Comparison of ENCODE assay signal across 16 cellular contexts in the genomic region with DNA sequence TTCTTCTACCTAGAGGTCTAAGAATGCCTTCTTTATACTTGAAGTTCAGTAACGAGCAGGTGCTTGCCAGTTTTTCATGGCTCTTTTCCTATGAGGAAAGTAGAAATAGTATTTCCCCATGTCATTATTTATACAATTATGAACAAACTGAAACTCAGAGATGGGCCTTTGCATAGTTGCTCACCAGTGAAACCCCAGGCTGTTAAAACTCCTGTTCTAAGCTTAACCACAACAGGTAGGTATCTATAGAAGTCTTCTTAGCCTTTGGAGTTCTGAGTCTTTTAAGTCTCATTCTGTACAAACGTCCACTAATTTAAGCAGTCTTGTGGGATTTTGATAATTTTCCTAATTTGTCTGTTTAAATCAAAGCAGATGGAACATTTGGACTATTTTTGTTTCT.
DNase-seq lines count a peak whose midpoint lies in the region; ATAC-seq and TF ChIP-seq lines count a peak whose summit lies in the region.
"Had no signal": no experiment of that assay in that cellular context is flagged by ENCODE, and none has a peak within 500 bp of the region (broad histone marks: within the 10 kb centered on the region; RNA-seq: fewer than 3 reads in every experiment).

No MANE protein-coding gene starts in this region.

- peak overlapping the region; percentile 41 for H3K27ac Mint-ChIP-seq in activated naive CD8-positive, alpha-beta T cell
- no peak overlapping the region for H3K27ac Mint-ChIP-seq in activated naive CD8-positive, alpha-beta T cell treated with anti-CD3 and anti-CD28 coated beads, Interleukin-2, amount 50 U/mL, for 24 hours
- no peak overlapping the region for H3K27ac Mint-ChIP-seq in chondrocyte (ENCODE audit: unreplicated experiment)
- no peak overlapping the region for H3K27ac Mint-ChIP-seq in endothelial cell (ENCODE audit: unreplicated experiment)
- H3K27ac Mint-ChIP-seq: activated CD4-positive, alpha-beta memory T cell treated with anti-CD3 and anti-CD28 coated beads, Interleukin-2, amount 10 ng/mL, durations not matched to agents 7 days and 5 days had no signal

- ATAC-seq in activated naive CD8-positive, alpha-beta T cell treated with anti-CD3 and anti-CD28 coated beads, Interleukin-2, amount 50 U/mL, for 24 hours: no peak
- peak; percentile 70 for ATAC-seq in GM21526 (IDR thresholded peaks at IDR 0.05; ENCODE audit: low FRiP score, unreplicated experiment)
- peak; percentile 70 for ATAC-seq in HG03066 (IDR thresholded peaks at IDR 0.05; ENCODE audit: low read depth, unreplicated experiment)
- ATAC-seq: CD8-positive, alpha-beta T cell; right lobe of liver had no signal

- H3K4me1 Mint-ChIP-seq in activated naive CD8-positive, alpha-beta T cell (ENCODE audit: low read depth): peaks cover 24% of the 10 kb centered on the region
- H3K4me1 Mint-ChIP-seq in activated naive CD8-positive, alpha-beta T cell treated with anti-CD3 and anti-CD28 coated beads, Interleukin-2, amount 50 U/mL, for 24 hours: peaks cover 8% of the 10 kb centered on the region
- H3K4me1 Mint-ChIP-seq in chondrocyte (ENCODE audit: low read depth): no peaks in the 10 kb centered on the region
- H3K4me1 Mint-ChIP-seq in endothelial cell (ENCODE audit: unreplicated experiment): no peaks in the 10 kb centered on the region
- H3K4me1 Mint-ChIP-seq: activated CD4-positive, alpha-beta memory T cell treated with anti-CD3 and anti-CD28 coated beads, Interleukin-2, amount 10 ng/mL, durations not matched to agents 7 days and 5 days had no signal

- H3K36me3 Mint-ChIP-seq in activated naive CD8-positive, alpha-beta T cell: peaks cover 33% of the 10 kb centered on the region
- peaks cover 30% of the 10 kb centered on the region for H3K36me3 Mint-ChIP-seq in activated naive CD8-positive, alpha-beta T cell treated with anti-CD3 and anti-CD28 coated beads, Interleukin-2, amount 50 U/mL, for 24 hours (ENCODE audit: low read depth)
- H3K36me3 Mint-ChIP-seq in chondrocyte (ENCODE audit: low read depth) (no peaks in the 10 kb centered on the region), endothelial cell (ENCODE audit: low read depth, unreplicated experiment) (no peaks in the 10 kb centered on the region)

- H3K27me3 Mint-ChIP-seq in activated naive CD8-positive, alpha-beta T cell: no peaks in the 10 kb centered on the region
- H3K27me3 Mint-ChIP-seq in activated naive CD8-positive, alpha-beta T cell treated with anti-CD3 and anti-CD28 coated beads, Interleukin-2, amount 50 U/mL, for 24 hours: no peaks in the 10 kb centered on the region
- H3K27me3 Mint-ChIP-seq in chondrocyte (ENCODE audit: low read depth): peaks cover 2% of the 10 kb centered on the region
- no peaks in the 10 kb centered on the region for H3K27me3 Mint-ChIP-seq in endothelial cell (ENCODE audit: unreplicated experiment)
- H3K27me3 Mint-ChIP-seq: activated CD4-positive, alpha-beta memory T cell treated with anti-CD3 and anti-CD28 coated beads, Interleukin-2, amount 10 ng/mL, durations not matched to agents 7 days and 5 days had no signal

- H3K9me3 Mint-ChIP-seq in activated naive CD8-positive, alpha-beta T cell (ENCODE audit: low read depth): no peaks in the 10 kb centered on the region
- peaks cover 8% of the 10 kb centered on the region for H3K9me3 Mint-ChIP-seq in activated naive CD8-positive, alpha-beta T cell treated with anti-CD3 and anti-CD28 coated beads, Interleukin-2, amount 50 U/mL, for 24 hours
- H3K9me3 Mint-ChIP-seq in chondrocyte (ENCODE audit: low read depth): no peaks in the 10 kb centered on the region
- no peaks in the 10 kb centered on the region for H3K9me3 Mint-ChIP-seq in endothelial cell (ENCODE audit: unreplicated experiment)

- H3K4me3 Mint-ChIP-seq in activated naive CD8-positive, alpha-beta T cell: no peak overlapping the region
- no peak overlapping the region for H3K4me3 Mint-ChIP-seq in activated naive CD8-positive, alpha-beta T cell treated with anti-CD3 and anti-CD28 coated beads, Interleukin-2, amount 50 U/mL, for 24 hours
- H3K4me3 Mint-ChIP-seq in chondrocyte (ENCODE audit: unreplicated experiment): no peak overlapping the region
- no peak overlapping the region for H3K4me3 Mint-ChIP-seq in endothelial cell (ENCODE audit: unreplicated experiment)
- H3K4me3 Mint-ChIP-seq: activated CD4-positive, alpha-beta memory T cell treated with anti-CD3 and anti-CD28 coated beads, Interleukin-2, amount 10 ng/mL, durations not matched to agents 7 days and 5 days; CD8-positive, alpha-beta T cell had no signal

- TF ChIP-seq CTCF in chondrocyte (IDR thresholded peaks at IDR 0.05) (no peak), endothelial cell (IDR thresholded peaks at IDR 0.05; ENCODE audit: unreplicated experiment) (no peak)

- DNase-seq in activated naive CD8-positive, alpha-beta T cell treated with anti-CD3 and anti-CD28 coated beads, Interleukin-2, amount 50 U/mL, for 24 hours: no peak
- DNase-seq in chondrocyte (ENCODE audit: low spot score) (no peak), NCI-H82 (lab: John Stamatoyannopoulos, UW) (no peak), endothelial cell (ENCODE audit: low spot score) (no peak)
- no peak for DNase-seq in activated effector memory CD4-positive, alpha-beta T cell treated with Interleukin-2 at 50 U/mL for 16 hours
- DNase-seq: activated CD4-positive, alpha-beta memory T cell treated with anti-CD3 and anti-CD28 coated beads, Interleukin-2, amount 10 ng/mL, durations not matched to agents 7 days and 5 days; activated effector memory CD4-positive, alpha-beta T cell treated with anti-CD3 and anti-CD28 coated beads, Interleukin-2, amount 50 U/mL, for 16 hours; CD8-positive, alpha-beta T cell; dorsolateral prefrontal cortex; NCI-H1694; NCI-H510A treated with DMSO at 0.1 percent for 48 hours; right lobe of liver; stimulated activated CD4-positive, alpha-beta T cell treated with anti-CD3 and anti-CD28 coated beads, Interleukin-1b, Interleukin-23, amount 100 ng/mL, for 48 hours had no signal
